ENCODE assay signal across 9 cellular contexts in genomic region chr6:21665436-21666199, GRCh38.
A peak's percentile ranks its signal among the peaks of the same experiment; 100 is the strongest.
DNase-seq lines count a peak whose midpoint lies in the region; ATAC-seq and TF ChIP-seq lines count a peak whose summit lies in the region.
"Had no signal": no experiment of that assay in that cellular context is flagged by ENCODE, and none has a peak within 500 bp of the region (broad histone marks: within the 10 kb centered on the region; RNA-seq: fewer than 3 reads in every experiment).

No MANE protein-coding gene starts in this region.

- H3K9me3 ChIP-seq in SK-N-SH (no peaks in the 10 kb centered on the region), left lung (no peaks in the 10 kb centered on the region), thoracic aorta (no peaks in the 10 kb centered on the region)

- H3K4me2 ChIP-seq in SK-N-SH: peak overlapping the region; percentile 89

- POLR2A ChIA-PET in SK-N-SH (lab: Yijun Ruan, JAX): no interaction called here

- ATAC-seq in SK-N-SH treated with all-trans-retinoic acid at 6 μM for 48 hours: no peak
- peak; percentile 36 for ATAC-seq in left lung
- ATAC-seq in thoracic aorta (ENCODE audit: insufficient number of reproducible peaks, low FRiP score, low read depth): no peak
- ATAC-seq in GM21390 (IDR thresholded peaks at IDR 0.05; ENCODE audit: unreplicated experiment): no peak

- no peak for TF ChIP-seq RAD21 in SK-N-SH (IDR thresholded peaks at IDR 0.05; ENCODE audit: low read length)

- TF ChIP-seq CTCF in SK-N-SH (IDR thresholded peaks at IDR 0.05) (no peak), brain (conservative IDR thresholded peaks at IDR 0.05) (no peak), left lung (IDR thresholded peaks at IDR 0.05) (no peak), thoracic aorta (IDR thresholded peaks at IDR 0.05) (no peak)

- no peaks in the 10 kb centered on the region for H3K9me2 ChIP-seq in SK-N-SH

- H3K4me3 Mint-ChIP-seq in brain: peak overlapping the region; percentile 89 to 99 (median 94)

- WGBS in SK-N-SH (ENCODE audit: low lambda C conversion rate): 82% methylated on average over 28 of the region's 35 CpGs

- no peak for TF ChIP-seq EP300 in SK-N-SH (IDR thresholded peaks at IDR 0.05; ENCODE audit: borderline replicate concordance in 1 of 2, low read depth in 1 of 2, low read length in 1 of 2)

- H3F3A ChIP-seq in SK-N-SH (replicated peaks; ENCODE audit: insufficient read depth): no peaks in the 10 kb centered on the region

- peaks cover 10% of the 10 kb centered on the region for H3K36me3 Mint-ChIP-seq in brain

- peaks cover 0 to 11% of the 10 kb centered on the region in 2 experiments for H3K36me3 ChIP-seq in SK-N-SH (replicated peaks in 1 of 2; ENCODE audit: control insufficient read depth in 1 of 2, insufficient read depth in 2 of 2, low read length in 1 of 2)
- H3K36me3 ChIP-seq in left lung: no peaks in the 10 kb centered on the region
- no peaks in the 10 kb centered on the region for H3K36me3 ChIP-seq in thoracic aorta

- H3K27me3 ChIP-seq in SK-N-SH (ENCODE audit: insufficient read depth) (no peaks in the 10 kb centered on the region), left lung (peaks cover 19 to 73% of the 10 kb centered on the region in 2 donors), thoracic aorta (replicated peaks; ENCODE audit: insufficient read depth) (no peaks in the 10 kb centered on the region)

- H3K27ac ChIP-seq in SK-N-SH (ENCODE audit: low read depth in 2 of 2, low read length in 1 of 2) (peak overlapping the region in 1 of 2 experiments; percentile 36; a peak in 1 of 4 replicates), left lung (peak overlapping the region in 1 of 2 donors; percentile 76), thoracic aorta (peak overlapping the region in 1 of 2 donors; percentile 80)
- H3K27ac ChIP-seq: HL-60 had no signal

- H3K79me2 ChIP-seq in SK-N-SH (ENCODE audit: insufficient read depth): peaks cover 41% of the 10 kb centered on the region

- H3K4me3 ChIP-seq in SK-N-SH (ENCODE audit: low read depth in 2 of 2, low read length in 1 of 2) (peak overlapping the region; percentile 74 to 93), left lung (peak overlapping the region; percentile 38 to 42), thoracic aorta (peak overlapping the region; percentile 87)

- peak overlapping the region; percentile 90; the same call in 1 of the 2 replicates for H3K9ac ChIP-seq in SK-N-SH

- H3K4me1 ChIP-seq in SK-N-SH (ENCODE audit: control insufficient read depth in 1 of 2, insufficient read depth in 2 of 2, low read depth in 1 of 2, low read length in 1 of 2) (no peaks in the 10 kb centered on the region; a peak in 2 of 4 replicates), left lung (peaks cover 5 to 41% of the 10 kb centered on the region in 2 donors), thoracic aorta (ENCODE audit: control insufficient read depth in 1 of 2, low read depth in 2 of 2) (peaks cover 5 to 18% of the 10 kb centered on the region in 2 donors)

- intact Hi-C loops in left lung (cut with DNase I): no loop called here

- H3K4me1 Mint-ChIP-seq in brain: peaks cover 61% of the 10 kb centered on the region

- H3K27ac Mint-ChIP-seq in brain: peak overlapping the region; percentile 61 to 99 (median 81)

- no peaks in the 10 kb centered on the region; the same call in 1 of the 2 replicates for H4K20me1 ChIP-seq in SK-N-SH (ENCODE audit: insufficient read depth)

- H3K9me3 Mint-ChIP-seq in brain: peaks cover 3 to 8% (median 6%) of the 10 kb centered on the region in 5 experiments

- CTCF ChIA-PET in SK-N-SH (lab: Yijun Ruan, JAX): no interaction called here

- H3K27me3 Mint-ChIP-seq in brain: peaks cover 55% of the 10 kb centered on the region

- DNase-seq in SK-N-SH (peak; percentile 36), left lung (peak in 1 of 2 donors; percentile 34), thoracic aorta (ENCODE audit: low spot score) (no peak), SKM-1 (lab: John Stamatoyannopoulos, UW; ENCODE audit: unreplicated experiment) (no peak)
- DNase-seq in stimulated activated CD4-positive, alpha-beta T cell treated with anti-CD3 and anti-CD28 coated beads, Interleukin-4, amount 100 ng/mL, for 24 hours: no peak

- peak overlapping the region; percentile 76; the same call in 1 of the 2 replicates for H2AFZ ChIP-seq in SK-N-SH (ENCODE audit: low read depth)

TF ChIP-seq in SK-N-SH, 30 proteins besides CTCF, POLR2A, EP300 and RAD21 (continues in another document):
- TF ChIP-seq FOSL2 (IDR thresholded peaks at IDR 0.05; ENCODE audit: borderline replicate concordance, low read depth) (no peak), FOXJ3 (CRISPR knock-in tag; IDR thresholded peaks at IDR 0.05) (no peak), NFIC (IDR thresholded peaks at IDR 0.05; ENCODE audit: borderline replicate concordance) (no peak), YY1 (IDR thresholded peaks at IDR 0.05; ENCODE audit: low read depth) (no peak), SIN3A (IDR thresholded peaks at IDR 0.05; ENCODE audit: borderline replicate concordance, low read depth, low read length) (no peak)
- TF ChIP-seq, protein P1, sequence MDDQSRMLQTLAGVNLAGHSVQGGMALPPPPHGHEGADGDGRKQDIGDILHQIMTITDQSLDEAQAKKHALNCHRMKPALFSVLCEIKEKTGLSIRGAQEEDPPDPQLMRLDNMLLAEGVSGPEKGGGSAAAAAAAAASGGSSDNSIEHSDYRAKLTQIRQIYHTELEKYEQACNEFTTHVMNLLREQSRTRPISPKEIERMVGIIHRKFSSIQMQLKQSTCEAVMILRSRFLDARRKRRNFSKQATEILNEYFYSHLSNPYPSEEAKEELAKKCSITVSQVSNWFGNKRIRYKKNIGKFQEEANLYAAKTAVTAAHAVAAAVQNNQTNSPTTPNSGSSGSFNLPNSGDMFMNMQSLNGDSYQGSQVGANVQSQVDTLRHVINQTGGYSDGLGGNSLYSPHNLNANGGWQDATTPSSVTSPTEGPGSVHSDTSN (IDR thresholded peaks at IDR 0.05): no peak
- TF ChIP-seq, protein P2, sequence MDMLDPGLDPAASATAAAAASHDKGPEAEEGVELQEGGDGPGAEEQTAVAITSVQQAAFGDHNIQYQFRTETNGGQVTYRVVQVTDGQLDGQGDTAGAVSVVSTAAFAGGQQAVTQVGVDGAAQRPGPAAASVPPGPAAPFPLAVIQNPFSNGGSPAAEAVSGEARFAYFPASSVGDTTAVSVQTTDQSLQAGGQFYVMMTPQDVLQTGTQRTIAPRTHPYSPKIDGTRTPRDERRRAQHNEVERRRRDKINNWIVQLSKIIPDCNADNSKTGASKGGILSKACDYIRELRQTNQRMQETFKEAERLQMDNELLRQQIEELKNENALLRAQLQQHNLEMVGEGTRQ (IDR thresholded peaks at IDR 0.05; ENCODE audit: borderline replicate concordance, low read depth, low read length): no peak
- TF ChIP-seq, protein P3, sequence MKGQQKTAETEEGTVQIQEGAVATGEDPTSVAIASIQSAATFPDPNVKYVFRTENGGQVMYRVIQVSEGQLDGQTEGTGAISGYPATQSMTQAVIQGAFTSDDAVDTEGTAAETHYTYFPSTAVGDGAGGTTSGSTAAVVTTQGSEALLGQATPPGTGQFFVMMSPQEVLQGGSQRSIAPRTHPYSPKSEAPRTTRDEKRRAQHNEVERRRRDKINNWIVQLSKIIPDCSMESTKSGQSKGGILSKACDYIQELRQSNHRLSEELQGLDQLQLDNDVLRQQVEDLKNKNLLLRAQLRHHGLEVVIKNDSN (IDR thresholded peaks at IDR 0.05; ENCODE audit: borderline replicate concordance, low read depth): no peak

TF ChIP-seq in SK-N-SH treated with all-trans-retinoic acid at 6 μM for 48 hours, 23 proteins besides CTCF, POLR2A, EP300 and RAD21:
- TF ChIP-seq BACH2 (CRISPR knock-in tag; IDR thresholded peaks at IDR 0.05; ENCODE audit: borderline replicate concordance) (no peak), ZC3H10 (CRISPR knock-in tag; IDR thresholded peaks at IDR 0.05) (no peak), TOX (CRISPR knock-in tag; IDR thresholded peaks at IDR 0.05; ENCODE audit: borderline replicate concordance) (no peak), ZNF565 (CRISPR knock-in tag; conservative IDR thresholded peaks at IDR 0.05; ENCODE audit: low read depth) (no peak), RARB (CRISPR knock-in tag; IDR thresholded peaks at IDR 0.05) (no peak), GLIS3 (CRISPR knock-in tag; IDR thresholded peaks at IDR 0.05) (no peak), ZFP30 (CRISPR knock-in tag; IDR thresholded peaks at IDR 0.05) (no peak), ARNTL (CRISPR knock-in tag; IDR thresholded peaks at IDR 0.05; ENCODE audit: borderline replicate concordance, low read depth) (no peak)
